In the genomic region with DNA sequence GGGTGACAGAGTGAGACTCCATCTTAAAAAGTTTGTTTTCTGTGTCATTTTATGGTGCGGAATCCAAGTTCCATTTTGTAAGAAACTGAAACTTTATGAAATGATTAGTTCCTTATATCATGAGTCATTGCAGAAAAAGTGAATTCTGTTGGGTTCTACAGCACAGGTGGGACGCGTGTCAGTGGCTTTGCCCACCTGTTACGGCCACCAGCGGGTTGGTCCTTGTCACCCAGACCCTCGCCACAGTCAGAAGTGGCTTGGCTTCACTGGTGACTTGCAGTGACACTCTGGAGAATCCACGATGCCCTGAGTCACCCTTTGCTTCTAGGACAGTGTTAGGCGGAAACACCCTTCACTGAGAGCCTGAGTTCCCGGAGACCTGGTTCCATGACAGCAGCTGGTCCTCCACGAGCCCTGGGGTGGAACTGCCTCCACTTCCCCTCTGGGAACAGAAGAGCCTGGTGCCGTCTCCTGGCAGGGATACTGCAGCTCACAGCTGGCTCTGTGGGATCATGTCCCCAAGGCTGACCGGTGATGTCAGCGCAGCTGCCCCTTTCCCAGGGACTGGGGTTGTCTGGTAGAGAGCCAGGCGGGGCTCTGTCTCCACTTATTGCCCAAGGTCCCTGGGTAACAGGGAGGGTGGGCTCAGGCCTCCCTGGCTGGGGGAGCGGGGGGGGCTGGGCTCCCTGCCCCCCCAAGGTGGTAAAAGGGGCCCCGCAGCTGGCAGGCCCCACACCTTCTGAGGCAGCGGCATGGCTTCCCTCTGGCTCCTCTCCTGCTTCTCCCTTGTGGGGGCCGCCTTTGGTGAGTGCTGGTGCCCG, we compare ENCODE assay signal across 1 cellular context.
TF ChIP-seq lines count a peak whose summit lies in the region.

A gene (plus strand): TSS at position 733 of the 821 bp plus-strand sequence. CDS start 20 bp downstream, at position 753.

TF ChIP-seq in H1, 55 proteins besides CTCF, POLR2A, EP300 and RAD21:
- no peak for TF ChIP-seq CBX8 (IDR thresholded peaks at IDR 0.05; ENCODE audit: borderline replicate concordance, low read depth, low read length)
- TF ChIP-seq CHD2 (IDR thresholded peaks at IDR 0.05; ENCODE audit: low read length): no peak
- no peak for TF ChIP-seq KDM5A (IDR thresholded peaks at IDR 0.05; ENCODE audit: low read length)
- no peak for TF ChIP-seq SIN3A (conservative IDR thresholded peaks at IDR 0.05 in 1 of 2, IDR thresholded peaks at IDR 0.05 in 1 of 2; ENCODE audit: low read depth in 1 of 2, low read length in 2 of 2)
- no peak for TF ChIP-seq SIRT6 (IDR thresholded peaks at IDR 0.05; ENCODE audit: low read length)
- no peak for TF ChIP-seq PHF8 (conservative IDR thresholded peaks at IDR 0.05; ENCODE audit: low read depth, low read length)
- no peak for TF ChIP-seq SP2 (IDR thresholded peaks at IDR 0.05; ENCODE audit: low read length)
- TF ChIP-seq, protein P1, sequence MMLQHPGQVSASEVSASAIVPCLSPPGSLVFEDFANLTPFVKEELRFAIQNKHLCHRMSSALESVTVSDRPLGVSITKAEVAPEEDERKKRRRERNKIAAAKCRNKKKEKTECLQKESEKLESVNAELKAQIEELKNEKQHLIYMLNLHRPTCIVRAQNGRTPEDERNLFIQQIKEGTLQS (IDR thresholded peaks at IDR 0.05; ENCODE audit: insufficient read depth, low read depth, low read length): no peak
- no peak for TF ChIP-seq MAFK (IDR thresholded peaks at IDR 0.05; ENCODE audit: low read depth, low read length)
- TF ChIP-seq JUN (IDR thresholded peaks at IDR 0.05; ENCODE audit: low read depth, low read length): no peak
- no peak for TF ChIP-seq GABPA (IDR thresholded peaks at IDR 0.05; ENCODE audit: borderline replicate concordance, insufficient read depth, low read length)
- no peak for TF ChIP-seq SIX5 (IDR thresholded peaks at IDR 0.05; ENCODE audit: low read depth, low read length)
- no peak for TF ChIP-seq CBX5 (IDR thresholded peaks at IDR 0.05; ENCODE audit: low read depth, low read length)
- no peak for TF ChIP-seq CTBP2 (IDR thresholded peaks at IDR 0.05; ENCODE audit: borderline replicate concordance, insufficient read depth, insufficient read length, low read length)
- TF ChIP-seq RFX5 (IDR thresholded peaks at IDR 0.05; ENCODE audit: borderline replicate concordance, low read depth, low read length): no peak
- TF ChIP-seq NRF1 (IDR thresholded peaks at IDR 0.05; ENCODE audit: low read depth, low read length): no peak
- TF ChIP-seq BCL11A (IDR thresholded peaks at IDR 0.05; ENCODE audit: low read depth in 2 of 2, low read length in 2 of 2): no peak
